31 cellular contexts compared by ENCODE assay signal in genomic region chr5:158378931-158379330, GRCh38.
"Had no signal": no experiment of that assay in that cellular context is flagged by ENCODE, and none has a peak within 500 bp of the region (broad histone marks: within the 10 kb centered on the region; RNA-seq: fewer than 3 reads in every experiment).

No MANE protein-coding gene starts in this region.

- H3K36me3 ChIP-seq: esophagus squamous epithelium, heart right ventricle, left lung, ovary, spleen, thoracic aorta, tibial nerve, upper lobe of left lung had no signal

- H3K27me3 Mint-ChIP-seq: naive thymus-derived CD4-positive, alpha-beta T cell; stimulated activated memory B cell treated with anti-CD40 and anti-IgM and Interleukin-4, amounts not matched to agents 10 μg/mL and 1 μg/mL and 100 μg/mL, for 72 hours had no signal

- H3K27me3 ChIP-seq: esophagus squamous epithelium, heart right ventricle, left lung, ovary, spleen, tibial nerve, upper lobe of left lung had no signal

- H3K9me3 ChIP-seq: mucosa of descending colon, ovary, psoas muscle, thoracic aorta, tibial nerve, upper lobe of left lung had no signal

- ATAC-seq: effector memory CD8-positive, alpha-beta T cell; heart right ventricle; left cardiac atrium; left lung; mucosa of descending colon; naive thymus-derived CD4-positive, alpha-beta T cell; psoas muscle; right cardiac atrium; stimulated activated memory B cell treated with anti-CD40 and anti-IgM and Interleukin-4, amounts not matched to agents 10 μg/mL and 1 μg/mL and 100 μg/mL, for 72 hours; stimulated activated naive CD8-positive, alpha-beta T cell treated with anti-CD3 and anti-CD28 coated beads, Interleukin-15, Interleukin-2, amounts not matched to agents 100 U/mL and 50 U/mL, for 24 hours had no signal

- FAIRE-seq: endometrium, islet of Langerhans, urothelium cell line had no signal

- H3K27ac Mint-ChIP-seq: effector memory CD8-positive, alpha-beta T cell; mesothelial cell of epicardium; naive thymus-derived CD4-positive, alpha-beta T cell; nephron; stimulated activated memory B cell treated with anti-CD40 and anti-IgM and Interleukin-4, amounts not matched to agents 10 μg/mL and 1 μg/mL and 100 μg/mL, for 72 hours had no signal

- H3K4me1 ChIP-seq: psoas muscle had no signal

- H3K36me3 Mint-ChIP-seq: mesothelial cell of epicardium had no signal

- DNase-seq: cortex of kidney; effector memory CD8-positive, alpha-beta T cell; erythroblast; esophagus squamous epithelium; foreskin melanocyte; glutamatergic neuron; heart right ventricle; hippocampal formation; left cardiac atrium; left lung; mesenchymal stem cell; mucosa of descending colon; naive thymus-derived CD4-positive, alpha-beta T cell; occipital lobe; ovary; posterior cingulate gyrus; psoas muscle; right cardiac atrium; spleen; stimulated activated CD4-positive, alpha-beta T cell treated with anti-CD3 and anti-CD28 coated beads, Interleukin-4, amount 100 ng/mL, for 4 hours; stimulated activated naive CD8-positive, alpha-beta T cell treated with anti-CD3 and anti-CD28 coated beads, Interleukin-15, Interleukin-2, amounts not matched to agents 100 U/mL and 50 U/mL, for 24 hours; upper lobe of left lung had no signal

- H3K27ac ChIP-seq: esophagus squamous epithelium, heart right ventricle, left lung, ovary, psoas muscle, skin epidermis, thoracic aorta, tibial nerve, upper lobe of left lung had no signal

- H3K4me3 ChIP-seq: esophagus squamous epithelium, heart right ventricle, left lung, mucosa of descending colon, ovary, psoas muscle, skin epidermis, spleen, thoracic aorta, tibial nerve, upper lobe of left lung had no signal

- H3K4me3 Mint-ChIP-seq: effector memory CD8-positive, alpha-beta T cell; mesothelial cell of epicardium; naive thymus-derived CD4-positive, alpha-beta T cell; nephron; stimulated activated memory B cell treated with anti-CD40 and anti-IgM and Interleukin-4, amounts not matched to agents 10 μg/mL and 1 μg/mL and 100 μg/mL, for 72 hours had no signal

- H3K4me1 Mint-ChIP-seq: stimulated activated memory B cell treated with anti-CD40 and anti-IgM and Interleukin-4, amounts not matched to agents 10 μg/mL and 1 μg/mL and 100 μg/mL, for 72 hours had no signal
